Comparison of ENCODE assay signal across 1 cellular context in the genomic region with DNA sequence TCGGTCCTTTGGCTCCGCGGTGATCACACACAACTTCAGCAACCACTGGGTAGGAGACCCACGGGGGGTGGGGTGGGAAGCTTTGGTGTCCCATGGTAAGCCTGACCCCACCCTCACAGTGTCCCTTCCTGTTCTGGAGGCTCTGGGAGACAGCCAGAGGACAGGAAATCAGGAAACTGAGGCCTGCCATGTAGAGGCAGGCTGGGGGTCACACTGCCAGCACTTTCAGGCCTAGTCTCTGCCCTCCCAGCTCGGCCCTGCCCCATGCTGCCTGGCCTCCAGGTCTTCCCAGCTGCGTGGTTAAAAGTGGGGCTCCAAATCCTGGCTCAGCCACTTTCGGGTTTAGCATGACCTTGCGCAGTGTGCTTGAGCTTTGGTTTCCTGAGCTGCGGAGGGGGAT.
TF ChIP-seq lines count a peak whose summit lies in the region.

No MANE protein-coding gene starts in this region.

TF ChIP-seq in HepG2, 621 proteins besides CTCF, POLR2A, EP300 and RAD21:
- TF ChIP-seq ZNF547 (CRISPR knock-in tag; IDR thresholded peaks at IDR 0.05) = no peak
- TF ChIP-seq, protein P1, sequence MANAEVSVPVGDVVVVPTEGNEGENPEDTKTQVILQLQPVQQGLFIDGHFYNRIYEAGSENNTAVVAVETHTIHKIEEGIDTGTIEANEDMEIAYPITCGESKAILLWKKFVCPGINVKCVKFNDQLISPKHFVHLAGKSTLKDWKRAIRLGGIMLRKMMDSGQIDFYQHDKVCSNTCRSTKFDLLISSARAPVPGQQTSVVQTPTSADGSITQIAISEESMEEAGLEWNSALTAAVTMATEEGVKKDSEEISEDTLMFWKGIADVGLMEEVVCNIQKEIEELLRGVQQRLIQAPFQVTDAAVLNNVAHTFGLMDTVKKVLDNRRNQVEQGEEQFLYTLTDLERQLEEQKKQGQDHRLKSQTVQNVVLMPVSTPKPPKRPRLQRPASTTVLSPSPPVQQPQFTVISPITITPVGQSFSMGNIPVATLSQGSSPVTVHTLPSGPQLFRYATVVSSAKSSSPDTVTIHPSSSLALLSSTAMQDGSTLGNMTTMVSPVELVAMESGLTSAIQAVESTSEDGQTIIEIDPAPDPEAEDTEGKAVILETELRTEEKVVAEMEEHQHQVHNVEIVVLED (CRISPR knock-in tag; IDR thresholded peaks at IDR 0.05; ENCODE audit: borderline replicate concordance) = no peak
- TF ChIP-seq, protein P2, sequence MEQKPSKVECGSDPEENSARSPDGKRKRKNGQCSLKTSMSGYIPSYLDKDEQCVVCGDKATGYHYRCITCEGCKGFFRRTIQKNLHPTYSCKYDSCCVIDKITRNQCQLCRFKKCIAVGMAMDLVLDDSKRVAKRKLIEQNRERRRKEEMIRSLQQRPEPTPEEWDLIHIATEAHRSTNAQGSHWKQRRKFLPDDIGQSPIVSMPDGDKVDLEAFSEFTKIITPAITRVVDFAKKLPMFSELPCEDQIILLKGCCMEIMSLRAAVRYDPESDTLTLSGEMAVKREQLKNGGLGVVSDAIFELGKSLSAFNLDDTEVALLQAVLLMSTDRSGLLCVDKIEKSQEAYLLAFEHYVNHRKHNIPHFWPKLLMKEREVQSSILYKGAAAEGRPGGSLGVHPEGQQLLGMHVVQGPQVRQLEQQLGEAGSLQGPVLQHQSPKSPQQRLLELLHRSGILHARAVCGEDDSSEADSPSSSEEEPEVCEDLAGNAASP (CRISPR knock-in tag; IDR thresholded peaks at IDR 0.05; ENCODE audit: borderline replicate concordance) = no peak
- no peak for TF ChIP-seq ZNF326 (CRISPR knock-in tag; IDR thresholded peaks at IDR 0.05; ENCODE audit: borderline replicate concordance)
- no peak for TF ChIP-seq ZBTB7B (CRISPR knock-in tag; IDR thresholded peaks at IDR 0.05)
- TF ChIP-seq, protein P3, sequence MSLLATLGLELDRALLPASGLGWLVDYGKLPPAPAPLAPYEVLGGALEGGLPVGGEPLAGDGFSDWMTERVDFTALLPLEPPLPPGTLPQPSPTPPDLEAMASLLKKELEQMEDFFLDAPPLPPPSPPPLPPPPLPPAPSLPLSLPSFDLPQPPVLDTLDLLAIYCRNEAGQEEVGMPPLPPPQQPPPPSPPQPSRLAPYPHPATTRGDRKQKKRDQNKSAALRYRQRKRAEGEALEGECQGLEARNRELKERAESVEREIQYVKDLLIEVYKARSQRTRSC (CRISPR knock-in tag; IDR thresholded peaks at IDR 0.05; ENCODE audit: low read depth) = no peak
- TF ChIP-seq ZSCAN31 (CRISPR knock-in tag; IDR thresholded peaks at IDR 0.05; ENCODE audit: low read depth) = no peak
